In genomic region chr1:71311396-71311795, GRCh38 we compare ENCODE assay signal across 23 cellular contexts.
"Had no signal": no experiment of that assay in that cellular context is flagged by ENCODE, and none has a peak within 500 bp of the region (broad histone marks: within the 10 kb centered on the region; RNA-seq: fewer than 3 reads in every experiment).

No MANE protein-coding gene starts in this region.

- H3K4me1 ChIP-seq: psoas muscle, suprapubic skin, transverse colon, vagina had no signal

- H3K4me3 ChIP-seq: psoas muscle, suprapubic skin, transverse colon, vagina had no signal

- H3K27me3 ChIP-seq: brain microvascular endothelial cell, suprapubic skin, transverse colon, vagina had no signal

- FAIRE-seq: colon, small intestine had no signal

- DNase-seq: activated CD4-positive, alpha-beta T cell treated with anti-CD3 and anti-CD28 coated beads, Interleukin-2, amount 50 U/mL, for 1 hour; activated CD4-positive, CD25-positive, alpha-beta regulatory T cell treated with anti-CD3 and anti-CD28 coated beads, Interleukin-2, amount 50 U/mL, for 72 hours; activated CD8-positive, alpha-beta memory T cell treated with anti-CD3 and anti-CD28 coated beads for 24 hours; activated gamma-delta T cell; amniotic stem cell; brain microvascular endothelial cell; central memory CD4-positive, alpha-beta T cell; endodermal cell; left cardiac atrium; mesenchymal stem cell; naive thymus-derived CD8-positive, alpha-beta T cell; psoas muscle; right cardiac atrium; small intestine; stimulated activated CD4-positive, alpha-beta T cell treated with anti-CD3 and anti-CD28 coated beads, Interleukin-15, amount 100 ng/mL, for 24 hours; stimulated activated CD4-positive, alpha-beta T cell treated with anti-CD3 and anti-CD28 coated beads, Interleukin-4, amount 100 ng/mL, for 1 hour; stimulated activated naive CD8-positive, alpha-beta T cell treated with anti-CD3 and anti-CD28 coated beads, Interleukin-15, amount 100 ng/mL, for 72 hours; T-helper 1 cell; T-helper 9 cell; transverse colon had no signal

- H3K9me3 ChIP-seq: psoas muscle, transverse colon, vagina had no signal

- H3K36me3 ChIP-seq: brain microvascular endothelial cell, suprapubic skin, transverse colon, vagina had no signal

- H3K27ac ChIP-seq: brain microvascular endothelial cell, psoas muscle, suprapubic skin, transverse colon, vagina had no signal
